ENCODE assay signal across 9 cellular contexts in genomic region chrX:103554687-103555417, GRCh38. TPM values are rescaled to one million over a fixed set of nuclear protein-coding genes. Genes with fewer than 3 reads are reported as not detected.
DNase-seq lines count a peak whose midpoint lies in the region; ATAC-seq lines count a peak whose summit lies in the region.
"Had no signal": no experiment of that assay in that cellular context is flagged by ENCODE, and none has a peak within 500 bp of the region (broad histone marks: within the 10 kb centered on the region; RNA-seq: fewer than 3 reads in every experiment).

No MANE protein-coding gene starts in this region.

- no peaks in the 10 kb centered on the region for H3K36me3 ChIP-seq in endocrine pancreas (ENCODE audit: control insufficient read depth, insufficient read depth, low read length)
- H3K36me3 ChIP-seq in mucosa of stomach (ENCODE audit: control insufficient read depth, insufficient read depth, low read length), result no peaks in the 10 kb centered on the region

- H3K4me3 Mint-ChIP-seq in activated CD4-positive, alpha-beta memory T cell treated with anti-CD3 and anti-CD28 coated beads for 36 hours, result peak overlapping the region; percentile 87
- H3K4me3 Mint-ChIP-seq in stimulated activated effector memory CD8-positive, alpha-beta T cell treated with anti-CD3 and anti-CD28 coated beads, Interleukin-12 subunit alpha, Interleukin-12 subunit beta, amount 100 ng/mL, for 72 hours, result peak overlapping the region; percentile 73

- no peaks in the 10 kb centered on the region for H3K4me1 Mint-ChIP-seq in activated CD4-positive, alpha-beta memory T cell treated with anti-CD3 and anti-CD28 coated beads for 36 hours (ENCODE audit: low read depth)
- H3K4me1 Mint-ChIP-seq in stimulated activated effector memory CD8-positive, alpha-beta T cell treated with anti-CD3 and anti-CD28 coated beads, Interleukin-12 subunit alpha, Interleukin-12 subunit beta, amount 100 ng/mL, for 72 hours, result peaks cover 5% of the 10 kb centered on the region

- ATAC-seq in GM21390 (IDR thresholded peaks at IDR 0.05; ENCODE audit: unreplicated experiment), result peak; percentile 98
- ATAC-seq in stimulated activated effector memory CD8-positive, alpha-beta T cell treated with anti-CD3 and anti-CD28 coated beads, Interleukin-12 subunit alpha, Interleukin-12 subunit beta, amount 100 ng/mL, for 72 hours, result peak; percentile 80

- H3K4me3 ChIP-seq in Jurkat, Clone E6-1 (ENCODE audit: low read length), result peak overlapping the region; percentile 62
- H3K4me3 ChIP-seq in endocrine pancreas (ENCODE audit: control insufficient read depth, insufficient read depth, low read length), result peak overlapping the region; percentile 69
- peak overlapping the region; percentile 18 for H3K4me3 ChIP-seq in mucosa of stomach (ENCODE audit: low read length)

- CTCF ChIA-PET in activated CD4-positive, alpha-beta memory T cell treated with anti-CD3 and anti-CD28 coated beads for 36 hours (lab: Charles Lee), result no interaction called here

- intact Hi-C loops in activated CD4-positive, alpha-beta memory T cell treated with anti-CD3 and anti-CD28 coated beads for 36 hours (cut with micrococcal nuclease), result loop anchor here (2.0 kb wide), 1 partner anchor 132 kb away; the partner anchor contains the start of gene MORF4L2

- H3K36me3 Mint-ChIP-seq in activated CD4-positive, alpha-beta memory T cell treated with anti-CD3 and anti-CD28 coated beads for 36 hours, result no peaks in the 10 kb centered on the region
- H3K36me3 Mint-ChIP-seq in stimulated activated effector memory CD8-positive, alpha-beta T cell treated with anti-CD3 and anti-CD28 coated beads, Interleukin-12 subunit alpha, Interleukin-12 subunit beta, amount 100 ng/mL, for 72 hours, result peaks cover 5% of the 10 kb centered on the region

- peak overlapping the region; percentile 64 for H3K27ac Mint-ChIP-seq in activated CD4-positive, alpha-beta memory T cell treated with anti-CD3 and anti-CD28 coated beads for 36 hours
- H3K27ac Mint-ChIP-seq in stimulated activated effector memory CD8-positive, alpha-beta T cell treated with anti-CD3 and anti-CD28 coated beads, Interleukin-12 subunit alpha, Interleukin-12 subunit beta, amount 100 ng/mL, for 72 hours, result peak overlapping the region; percentile 90

- H3K9ac ChIP-seq in endocrine pancreas (ENCODE audit: control insufficient read depth, insufficient read depth, low read length) (peak overlapping the region; percentile 60), mucosa of stomach (ENCODE audit: low read length) (peak overlapping the region; percentile 51)
- H3K9ac ChIP-seq: KMS-11 had no signal

- H3K9me3 ChIP-seq in endocrine pancreas (ENCODE audit: control insufficient read depth, low read length), result no peaks in the 10 kb centered on the region
- H3K9me3 ChIP-seq in mucosa of stomach (ENCODE audit: control insufficient read depth, low read length), result no peaks in the 10 kb centered on the region

- DNase-seq in CMK (ENCODE audit: low read depth), result peak; percentile 9
- DNase-seq in Jurkat, Clone E6-1 (ENCODE audit: low read depth, low spot score), result peak; percentile 76
- DNase-seq in activated CD4-positive, alpha-beta memory T cell treated with anti-CD3 and anti-CD28 coated beads for 36 hours, result peak; percentile 77
- peak; percentile 35 to 62 for DNase-seq in stimulated activated effector memory CD8-positive, alpha-beta T cell treated with anti-CD3 and anti-CD28 coated beads, Interleukin-12 subunit alpha, Interleukin-12 subunit beta, amount 100 ng/mL, for 72 hours (ENCODE audit: low spot score in 2 of 2)
- no peak for DNase-seq in RKO (ENCODE audit: low spot score)

- H3K27me3 ChIP-seq in endocrine pancreas (ENCODE audit: control insufficient read depth, insufficient read depth, low read length) (no peaks in the 10 kb centered on the region), mucosa of stomach (ENCODE audit: control insufficient read depth, insufficient read depth, low read length) (no peaks in the 10 kb centered on the region)

- H3K27me3 Mint-ChIP-seq in activated CD4-positive, alpha-beta memory T cell treated with anti-CD3 and anti-CD28 coated beads for 36 hours, result no peaks in the 10 kb centered on the region

- no peaks in the 10 kb centered on the region for H3K9me3 Mint-ChIP-seq in activated CD4-positive, alpha-beta memory T cell treated with anti-CD3 and anti-CD28 coated beads for 36 hours
- no peaks in the 10 kb centered on the region for H3K9me3 Mint-ChIP-seq in stimulated activated effector memory CD8-positive, alpha-beta T cell treated with anti-CD3 and anti-CD28 coated beads, Interleukin-12 subunit alpha, Interleukin-12 subunit beta, amount 100 ng/mL, for 72 hours

- POLR2A ChIA-PET in activated CD4-positive, alpha-beta memory T cell treated with anti-CD3 and anti-CD28 coated beads for 36 hours (lab: Charles Lee), result no interaction called here

- H3K4me1 ChIP-seq in endocrine pancreas (ENCODE audit: control insufficient read depth, insufficient read depth, low read length) (no peaks in the 10 kb centered on the region), mucosa of stomach (ENCODE audit: control insufficient read depth, insufficient read depth, low read length) (peaks cover 4% of the 10 kb centered on the region)

RNA-seq across cellular contexts. Expression of gene TCEAL4, which starts 30.5 kb away (rescaled TPM):
- 36.2 TPM for polyA plus RNA-seq in Jurkat, Clone E6-1 (2012; ENCODE audit: insufficient read depth, insufficient read length)
- total RNA-seq in activated CD4-positive, alpha-beta memory T cell treated with anti-CD3 and anti-CD28 coated beads for 36 hours, result 10 to 100 TPM; 12.4 to 13.3 TPM

RNA-seq across cellular contexts. Expression of gene RAB40A, which starts 35.6 kb away (rescaled TPM):
- not detected for polyA plus RNA-seq in Jurkat, Clone E6-1 (2012; ENCODE audit: insufficient read depth, insufficient read length)
- total RNA-seq in activated CD4-positive, alpha-beta memory T cell treated with anti-CD3 and anti-CD28 coated beads for 36 hours, result under 1 TPM in 1 of 2 experiments, not detected in 1; 0.10 TPM

RNA-seq across cellular contexts. Expression of gene TCEAL3, which starts 52.9 kb away (rescaled TPM):
- polyA plus RNA-seq in Jurkat, Clone E6-1 (2012; ENCODE audit: insufficient read depth, insufficient read length), result 19.8 TPM
- 1 to 10 TPM; 4.8 to 5.6 TPM for total RNA-seq in activated CD4-positive, alpha-beta memory T cell treated with anti-CD3 and anti-CD28 coated beads for 36 hours

Comparison
In these comparisons a context has a peak if more than half of its experiments do, and no peak if none do; other contexts are left out.
1. H3K4me3 ChIP-seq: peak in every context shown above with its lines; median percentile 69 in endocrine pancreas; 62 in Jurkat, Clone E6-1; 18 in mucosa of stomach.